Comparison of ENCODE assay signal across 1 cellular context in genomic region chr4:39227906-39228305, GRCh38.
TF ChIP-seq lines count a peak whose summit lies in the region.

No MANE protein-coding gene starts in this region.

TF ChIP-seq in WTC11, 78 proteins besides CTCF, POLR2A, EP300 and RAD21 (continued from another document):
- TF ChIP-seq NR1H2 (CRISPR knock-in tag; IDR thresholded peaks at IDR 0.05) (no peak), ZNF219 (CRISPR knock-in tag; IDR thresholded peaks at IDR 0.05; ENCODE audit: borderline replicate concordance) (no peak), FOXP4 (CRISPR knock-in tag; IDR thresholded peaks at IDR 0.05) (no peak), MYBL2 (CRISPR knock-in tag; IDR thresholded peaks at IDR 0.05) (no peak), ZNF423 (CRISPR knock-in tag; IDR thresholded peaks at IDR 0.05) (no peak), ZSCAN18 (CRISPR knock-in tag; IDR thresholded peaks at IDR 0.05) (no peak), ZNF281 (CRISPR knock-in tag; IDR thresholded peaks at IDR 0.05) (no peak), CREB1 (CRISPR knock-in tag; IDR thresholded peaks at IDR 0.05) (no peak), EMX1 (CRISPR knock-in tag; IDR thresholded peaks at IDR 0.05) (no peak), ZMAT4 (CRISPR knock-in tag; IDR thresholded peaks at IDR 0.05) (no peak)
TF ChIP-seq in WTC11: peak in this region for 0.
